In genomic region chr7:133815677-133816210, GRCh38 we compare ENCODE assay signal across 1 cellular context.
TF ChIP-seq lines count a peak whose summit lies in the region.

No MANE protein-coding gene starts in this region.

TF ChIP-seq in HepG2, 621 proteins besides CTCF, POLR2A, EP300 and RAD21 (continued from another document and continues in another):
- TF ChIP-seq ZNF142 (CRISPR knock-in tag; IDR thresholded peaks at IDR 0.05) = no peak
- TF ChIP-seq MAFG (CRISPR knock-in tag; IDR thresholded peaks at IDR 0.05) = no peak
- no peak for TF ChIP-seq CCDC6 (CRISPR knock-in tag; IDR thresholded peaks at IDR 0.05)
- TF ChIP-seq ZNF607 (CRISPR knock-in tag; IDR thresholded peaks at IDR 0.05; ENCODE audit: borderline replicate concordance) = no peak; the same call in 1 of the 2 replicates
- 0 out of 2 replicates have a peak, but pooled peaks have one; percentile 22 for TF ChIP-seq HIC2 (CRISPR knock-in tag; IDR thresholded peaks at IDR 0.05; ENCODE audit: low read depth)
- TF ChIP-seq KDM5B (CRISPR knock-in tag; IDR thresholded peaks at IDR 0.05; ENCODE audit: borderline replicate concordance) = no peak
- TF ChIP-seq ARNT2 (CRISPR knock-in tag; IDR thresholded peaks at IDR 0.05; ENCODE audit: low read depth) = no peak
- 0 out of 2 replicates have a peak, but pooled peaks have one; percentile 35 for TF ChIP-seq KDM1A (CRISPR knock-in tag; IDR thresholded peaks at IDR 0.05)
- no peak for TF ChIP-seq MTF2 (CRISPR knock-in tag; IDR thresholded peaks at IDR 0.05; ENCODE audit: borderline replicate concordance)
- TF ChIP-seq ARNTL (CRISPR knock-in tag; IDR thresholded peaks at IDR 0.05) = no peak
- TF ChIP-seq SUZ12 (IDR thresholded peaks at IDR 0.05; ENCODE audit: low read depth, low read length) = no peak
- no peak for TF ChIP-seq THAP7 (CRISPR knock-in tag; IDR thresholded peaks at IDR 0.05)
- TF ChIP-seq NFATC3 (CRISPR knock-in tag; IDR thresholded peaks at IDR 0.05) = no peak
- peak; percentile 95 for TF ChIP-seq AHDC1 (CRISPR knock-in tag; IDR thresholded peaks at IDR 0.05; ENCODE audit: borderline replicate concordance)
- TF ChIP-seq ZNF883 (CRISPR knock-in tag; IDR thresholded peaks at IDR 0.05; ENCODE audit: not compliant biosample characterization) = no peak
- TF ChIP-seq ELF3 (CRISPR knock-in tag; IDR thresholded peaks at IDR 0.05) = peak; percentile 59
- no peak for TF ChIP-seq HNRNPK (IDR thresholded peaks at IDR 0.05; ENCODE audit: low read depth, low read length, poor library complexity, severe bottlenecking)
- TF ChIP-seq SALL2 (CRISPR knock-in tag; IDR thresholded peaks at IDR 0.05) = no peak
- no peak for TF ChIP-seq ZSCAN12 (CRISPR knock-in tag; IDR thresholded peaks at IDR 0.05)
- peak; percentile 86 for TF ChIP-seq HNF1B (CRISPR knock-in tag; IDR thresholded peaks at IDR 0.05)
- no peak for TF ChIP-seq SMYD3 (CRISPR knock-in tag; IDR thresholded peaks at IDR 0.05)
- TF ChIP-seq ZNF597 (CRISPR knock-in tag; IDR thresholded peaks at IDR 0.05) = no peak
- TF ChIP-seq SAFB2 (CRISPR knock-in tag; IDR thresholded peaks at IDR 0.05; ENCODE audit: borderline replicate concordance, low read depth) = no peak
- TF ChIP-seq BCL3 (CRISPR knock-in tag; IDR thresholded peaks at IDR 0.05) = no peak
- no peak for TF ChIP-seq FOXM1 (CRISPR knock-in tag; IDR thresholded peaks at IDR 0.05)
- TF ChIP-seq TEAD3 (CRISPR knock-in tag; optimal IDR thresholded peaks at IDR 0.05; ENCODE audit: borderline replicate concordance) = peak; percentile 83
- no peak for TF ChIP-seq POGK (CRISPR knock-in tag; conservative IDR thresholded peaks at IDR 0.05)
- TF ChIP-seq ZFP82 (CRISPR knock-in tag; IDR thresholded peaks at IDR 0.05; ENCODE audit: borderline replicate concordance) = no peak
- TF ChIP-seq NFYB (CRISPR knock-in tag; IDR thresholded peaks at IDR 0.05) = peak; percentile 53
- no peak for TF ChIP-seq ZNF616 (CRISPR knock-in tag; IDR thresholded peaks at IDR 0.05; ENCODE audit: low read depth)
- no peak for TF ChIP-seq HOXA9 (CRISPR knock-in tag; IDR thresholded peaks at IDR 0.05; ENCODE audit: borderline replicate concordance)
- peak; percentile 83 for TF ChIP-seq TCF7L2 (IDR thresholded peaks at IDR 0.05; ENCODE audit: low read depth, low read length)
- no peak for TF ChIP-seq MLXIP (CRISPR knock-in tag; IDR thresholded peaks at IDR 0.05; ENCODE audit: borderline replicate concordance)
- TF ChIP-seq ZNF124 (CRISPR knock-in tag; IDR thresholded peaks at IDR 0.05) = peak; percentile 41; the same call in 1 of the 2 replicates
- no peak for TF ChIP-seq CBX1 (IDR thresholded peaks at IDR 0.05; ENCODE audit: low read depth)
- TF ChIP-seq RBM39 (IDR thresholded peaks at IDR 0.05; ENCODE audit: low read depth, low read length, poor library complexity, severe bottlenecking) = no peak
